ENCODE assay signal across 16 cellular contexts in the genomic region with DNA sequence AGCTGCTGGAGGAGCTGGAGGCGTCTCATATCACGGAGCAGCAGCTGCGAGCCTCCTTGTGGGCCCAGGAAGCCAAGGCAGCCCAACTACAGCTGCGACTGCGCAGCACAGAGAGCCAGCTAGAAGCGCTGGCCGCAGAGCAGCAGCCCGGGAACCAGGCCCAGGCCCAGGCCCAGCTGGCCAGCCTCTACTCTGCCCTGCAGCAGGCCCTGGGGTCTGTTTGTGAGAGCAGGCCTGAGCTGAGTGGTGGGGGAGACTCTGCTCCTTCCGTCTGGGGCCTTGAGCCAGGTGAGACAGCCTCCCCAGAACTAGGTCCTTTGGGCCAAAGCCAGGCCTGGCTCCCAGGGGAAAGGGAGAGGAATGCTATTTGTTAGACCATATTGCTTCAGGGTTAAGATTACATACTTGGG.
DNase-seq lines count a peak whose midpoint lies in the region; ATAC-seq and TF ChIP-seq lines count a peak whose summit lies in the region.
"Had no signal": no experiment of that assay in that cellular context is flagged by ENCODE, and none has a peak within 500 bp of the region (broad histone marks: within the 10 kb centered on the region; RNA-seq: fewer than 3 reads in every experiment).

No MANE protein-coding gene starts in this region.

- no peaks in the 10 kb centered on the region for H3K9me3 Mint-ChIP-seq in stimulated activated effector memory CD8-positive, alpha-beta T cell treated with anti-CD3 and anti-CD28 coated beads, Interleukin-12 subunit alpha, Interleukin-12 subunit beta, amount 100 ng/mL, for 72 hours
- no peaks in the 10 kb centered on the region for H3K9me3 Mint-ChIP-seq in stimulated activated naive CD8-positive, alpha-beta T cell treated with anti-CD3 and anti-CD28 coated beads, Interleukin-15, amount 100 ng/mL, for 72 hours
- H3K9me3 Mint-ChIP-seq: activated T-cell treated with anti-CD3 and anti-CD28 coated beads, Interleukin-2, amount 50 U/mL, for 4 hours; naive thymus-derived CD8-positive, alpha-beta T cell had no signal

- H3K4me3 ChIP-seq in fibroblast of mammary gland (ENCODE audit: control insufficient read depth, low read depth, low read length) = no peak overlapping the region
- H3K4me3 ChIP-seq: cardiac muscle cell had no signal

- peak overlapping the region; percentile 89 for H3K27ac Mint-ChIP-seq in stimulated activated effector memory CD8-positive, alpha-beta T cell treated with anti-CD3 and anti-CD28 coated beads, Interleukin-12 subunit alpha, Interleukin-12 subunit beta, amount 100 ng/mL, for 72 hours
- H3K27ac Mint-ChIP-seq in stimulated activated naive CD8-positive, alpha-beta T cell treated with anti-CD3 and anti-CD28 coated beads, Interleukin-15, amount 100 ng/mL, for 72 hours = peak overlapping the region in 1 of 2 donors; percentile 55

- in situ Hi-C loops in GM13976 (cut with MboI; ENCODE audit: low sequenced_read_pairs, unreplicated experiment) = no loop called here

- H3K4me3 Mint-ChIP-seq in stimulated activated effector memory CD8-positive, alpha-beta T cell treated with anti-CD3 and anti-CD28 coated beads, Interleukin-12 subunit alpha, Interleukin-12 subunit beta, amount 100 ng/mL, for 72 hours = no peak overlapping the region
- H3K4me3 Mint-ChIP-seq in stimulated activated naive CD8-positive, alpha-beta T cell treated with anti-CD3 and anti-CD28 coated beads, Interleukin-15, amount 100 ng/mL, for 72 hours = no peak overlapping the region
- H3K4me3 Mint-ChIP-seq: activated T-cell treated with anti-CD3 and anti-CD28 coated beads, Interleukin-2, amount 50 U/mL, for 4 hours; naive thymus-derived CD8-positive, alpha-beta T cell had no signal

- no peak for ATAC-seq in stimulated activated effector memory CD8-positive, alpha-beta T cell treated with anti-CD3 and anti-CD28 coated beads, Interleukin-12 subunit alpha, Interleukin-12 subunit beta, amount 100 ng/mL, for 72 hours
- no peak for ATAC-seq in stimulated activated naive CD8-positive, alpha-beta T cell treated with anti-CD3 and anti-CD28 coated beads, Interleukin-15, amount 100 ng/mL, for 72 hours
- ATAC-seq: activated T-cell treated with anti-CD3 and anti-CD28 coated beads, Interleukin-2, amount 50 U/mL, for 4 hours; naive thymus-derived CD8-positive, alpha-beta T cell had no signal

- H3K36me3 Mint-ChIP-seq in stimulated activated effector memory CD8-positive, alpha-beta T cell treated with anti-CD3 and anti-CD28 coated beads, Interleukin-12 subunit alpha, Interleukin-12 subunit beta, amount 100 ng/mL, for 72 hours = peaks cover 99% of the 10 kb centered on the region

- peaks cover 41% of the 10 kb centered on the region for H3K4me1 Mint-ChIP-seq in stimulated activated effector memory CD8-positive, alpha-beta T cell treated with anti-CD3 and anti-CD28 coated beads, Interleukin-12 subunit alpha, Interleukin-12 subunit beta, amount 100 ng/mL, for 72 hours
- H3K4me1 Mint-ChIP-seq in stimulated activated naive CD8-positive, alpha-beta T cell treated with anti-CD3 and anti-CD28 coated beads, Interleukin-15, amount 100 ng/mL, for 72 hours = peaks cover 11% of the 10 kb centered on the region

- H3K27me3 Mint-ChIP-seq in stimulated activated naive CD8-positive, alpha-beta T cell treated with anti-CD3 and anti-CD28 coated beads, Interleukin-15, amount 100 ng/mL, for 72 hours = no peaks in the 10 kb centered on the region
- H3K27me3 Mint-ChIP-seq: naive thymus-derived CD8-positive, alpha-beta T cell had no signal

- TF ChIP-seq CTCF in fibroblast of mammary gland (conservative IDR thresholded peaks at IDR 0.05; ENCODE audit: control insufficient read depth, insufficient read depth, low read depth, low read length) = peak; percentile 23
- no peak for TF ChIP-seq CTCF in GM13976 (IDR thresholded peaks at IDR 0.05; ENCODE audit: borderline replicate concordance, control extremely low read depth, extremely low read depth, insufficient read depth, missing control alignments)

- peak; percentile 77 for DNase-seq in NCI-H2171 treated with DMSO at 0.1 percent for 48 hours (lab: John Stamatoyannopoulos, UW)
- DNase-seq in fibroblast of mammary gland (ENCODE audit: low read depth) = peak; percentile 60
- DNase-seq in medulla oblongata (ENCODE audit: extremely low spot score) = peak; percentile 74
- no peak for DNase-seq in stimulated activated effector memory CD8-positive, alpha-beta T cell treated with anti-CD3 and anti-CD28 coated beads, Interleukin-12 subunit alpha, Interleukin-12 subunit beta, amount 100 ng/mL, for 72 hours (ENCODE audit: low spot score in 2 of 2)
- no peak for DNase-seq in NCI-H1436 (lab: John Stamatoyannopoulos, UW)
- DNase-seq in GM13976 (ENCODE audit: low spot score) = no peak
- DNase-seq in stimulated activated naive CD8-positive, alpha-beta T cell treated with anti-CD3 and anti-CD28 coated beads, Interleukin-15, amount 100 ng/mL, for 72 hours = no peak
- DNase-seq in NCI-H69 (lab: John Stamatoyannopoulos, UW) = no peak
- DNase-seq: activated CD4-positive, CD25-positive, alpha-beta regulatory T cell treated with anti-CD3 and anti-CD28 coated beads, Interleukin-2, amount 50 U/mL, for 72 hours; activated T-cell treated with anti-CD3 and anti-CD28 coated beads, Interleukin-2, amount 50 U/mL, for 4 hours; erythroblast; GOT3; naive thymus-derived CD8-positive, alpha-beta T cell; NCI-H2107; SW 1271 had no signal

Comparison
In these comparisons a context has a peak if more than half of its experiments do, and no peak if none do; other contexts are left out.
1. DNase-seq: peak in NCI-H2171 treated with DMSO at 0.1 percent for 48 hours (single experiment), fibroblast of mammary gland (single experiment) and medulla oblongata (single experiment); none in stimulated activated effector memory CD8-positive, alpha-beta T cell treated with anti-CD3 and anti-CD28 coated beads, Interleukin-12 subunit alpha, Interleukin-12 subunit beta, amount 100 ng/mL, for 72 hours (0 of 2), NCI-H1436 (single experiment), GM13976 (single experiment), stimulated activated naive CD8-positive, alpha-beta T cell treated with anti-CD3 and anti-CD28 coated beads, Interleukin-15, amount 100 ng/mL, for 72 hours (0 of 2) and NCI-H69 (single experiment).